Comparison of ENCODE assay signal across 29 cellular contexts in genomic region chr16:29256501-29256981, GRCh38.
A peak's percentile ranks its signal among the peaks of the same experiment; 100 is the strongest.
DNase-seq lines count a peak whose midpoint lies in the region; ATAC-seq and TF ChIP-seq lines count a peak whose summit lies in the region.
"Had no signal": no experiment of that assay in that cellular context is flagged by ENCODE, and none has a peak within 500 bp of the region (broad histone marks: within the 10 kb centered on the region; RNA-seq: fewer than 3 reads in every experiment).

No MANE protein-coding gene starts in this region.

- H3K36me3 ChIP-seq in naive thymus-derived CD4-positive, alpha-beta T cell (ENCODE audit: control insufficient read depth in 2 of 3, insufficient read depth in 3 of 3, low read length in 3 of 3) = no peaks in the 10 kb centered on the region
- H3K36me3 ChIP-seq: ascending aorta, cardiac muscle cell, upper lobe of right lung had no signal

- H3K9me3 ChIP-seq in naive thymus-derived CD4-positive, alpha-beta T cell (ENCODE audit: control insufficient read depth in 2 of 3, low read length in 3 of 3) = no peaks in the 10 kb centered on the region
- H3K9me3 ChIP-seq: ascending aorta, upper lobe of right lung had no signal

- no peak for TF ChIP-seq POLR2A in GM18505 (IDR thresholded peaks at IDR 0.05; ENCODE audit: borderline replicate concordance, extremely low read depth, insufficient read depth, insufficient read length)

- peaks cover 0 to 16% (median 3%) of the 10 kb centered on the region in 5 donors for H3K36me3 Mint-ChIP-seq in naive thymus-derived CD4-positive, alpha-beta T cell
- H3K36me3 Mint-ChIP-seq: activated CD8-positive, alpha-beta memory T cell treated with anti-CD3 and anti-CD28 coated beads, Interleukin-2, amount 10 ng/mL, durations not matched to agents 7 days and 5 days had no signal

- peak; percentile 21 for DNase-seq in activated effector memory CD4-positive, alpha-beta T cell treated with anti-CD3 and anti-CD28 coated beads, Interleukin-2, amount 50 U/mL, for 16 hours
- DNase-seq in activated effector memory CD4-positive, alpha-beta T cell treated with Interleukin-2 at 50 U/mL for 16 hours = no peak
- DNase-seq in cerebellar cortex (ENCODE audit: low spot score) (peak; percentile 22), NCI-H2227 (lab: John Stamatoyannopoulos, UW; ENCODE audit: unreplicated experiment) (no peak), Right ventricle myocardium inferior (ENCODE audit: missing footprints) (no peak), RKO (ENCODE audit: low spot score) (no peak)
- no peak for DNase-seq in naive thymus-derived CD4-positive, alpha-beta T cell
- DNase-seq: activated CD4-positive, CD25-positive, alpha-beta regulatory T cell; activated CD8-positive, alpha-beta memory T cell treated with anti-CD3 and anti-CD28 coated beads, Interleukin-2, amount 10 ng/mL, durations not matched to agents 7 days and 5 days; activated T-cell treated with anti-CD3 and anti-CD28 coated beads, Interleukin-2, amount 50 U/mL, for 4 hours; CD4-positive, alpha-beta memory T cell; effector memory CD8-positive, alpha-beta T cell; HCEC 1CT; Karpas-422; left ventricle myocardium superior; midbrain; naive B cell; NCI-H1417 treated with DMSO at 0.1 percent for 48 hours; NCI-H2107; NCI-H446 treated with DMSO at 0.1 percent for 48 hours; OCI-M1; small intestine; stimulated activated naive CD4-positive, alpha-beta T cell; upper lobe of right lung had no signal

- no peak overlapping the region for H3K27ac ChIP-seq in naive thymus-derived CD4-positive, alpha-beta T cell (ENCODE audit: low read depth, low read length)
- H3K27ac ChIP-seq: ascending aorta, cardiac muscle cell, HL-60, upper lobe of right lung had no signal

- H3K4me3 ChIP-seq in naive thymus-derived CD4-positive, alpha-beta T cell (ENCODE audit: low read length) = no peak overlapping the region
- H3K4me3 ChIP-seq: ascending aorta, cardiac muscle cell, upper lobe of right lung had no signal

- H3K27me3 Mint-ChIP-seq in naive thymus-derived CD4-positive, alpha-beta T cell = no peaks in the 10 kb centered on the region
- H3K27me3 Mint-ChIP-seq: activated CD8-positive, alpha-beta memory T cell treated with anti-CD3 and anti-CD28 coated beads, Interleukin-2, amount 10 ng/mL, durations not matched to agents 7 days and 5 days; CD4-positive, alpha-beta memory T cell; effector memory CD8-positive, alpha-beta T cell; naive B cell had no signal

- H3K27me3 ChIP-seq in naive thymus-derived CD4-positive, alpha-beta T cell (ENCODE audit: control insufficient read depth in 2 of 2, insufficient read depth in 2 of 2, low read length in 2 of 2) = no peaks in the 10 kb centered on the region
- H3K27me3 ChIP-seq: ascending aorta, cardiac muscle cell, upper lobe of right lung had no signal

- H3K27ac Mint-ChIP-seq in naive thymus-derived CD4-positive, alpha-beta T cell = peak overlapping the region in 5 of 9 donors; percentile 21 to 71 (median 65)
- H3K27ac Mint-ChIP-seq: activated CD8-positive, alpha-beta memory T cell treated with anti-CD3 and anti-CD28 coated beads, Interleukin-2, amount 10 ng/mL, durations not matched to agents 7 days and 5 days; effector memory CD8-positive, alpha-beta T cell; T-helper 1 cell treated with Interleukin-12 subunit alpha and Interleukin-12 subunit beta and Interleukin-4 antibody, amounts not matched to agents 30 μg/mL and 1 μg/mL, for 36 hours had no signal

- ATAC-seq in naive thymus-derived CD4-positive, alpha-beta T cell = no peak
- no peak for ATAC-seq in Right ventricle myocardium inferior
- no peak for ATAC-seq in GM18505 (IDR thresholded peaks at IDR 0.05; ENCODE audit: unreplicated experiment)
- ATAC-seq: activated CD8-positive, alpha-beta memory T cell treated with anti-CD3 and anti-CD28 coated beads, Interleukin-2, amount 10 ng/mL, durations not matched to agents 7 days and 5 days; activated T-cell treated with anti-CD3 and anti-CD28 coated beads, Interleukin-2, amount 50 U/mL, for 4 hours; effector memory CD8-positive, alpha-beta T cell; upper lobe of right lung had no signal

- H3K4me1 Mint-ChIP-seq in naive thymus-derived CD4-positive, alpha-beta T cell = peaks cover 0 to 26% (median 18%) of the 10 kb centered on the region in 7 donors
- H3K4me1 Mint-ChIP-seq: activated CD8-positive, alpha-beta memory T cell treated with anti-CD3 and anti-CD28 coated beads, Interleukin-2, amount 10 ng/mL, durations not matched to agents 7 days and 5 days; CD4-positive, alpha-beta memory T cell had no signal

- intact Hi-C loops in naive thymus-derived CD4-positive, alpha-beta T cell (cut with micrococcal nuclease) = no loop called here
- intact Hi-C loops in Right ventricle myocardium inferior (cut with DNase I) = loop anchor here (5.0 kb wide), 1 partner anchor 139 kb away; no protein-coding TSS in a partner anchor

- no peaks in the 10 kb centered on the region for H3K9me3 Mint-ChIP-seq in naive thymus-derived CD4-positive, alpha-beta T cell
- H3K9me3 Mint-ChIP-seq: activated T-cell treated with anti-CD3 and anti-CD28 coated beads, Interleukin-2, amount 50 U/mL, for 4 hours; CD4-positive, alpha-beta memory T cell; effector memory CD8-positive, alpha-beta T cell; naive B cell; T-helper 1 cell treated with Interleukin-12 subunit alpha and Interleukin-12 subunit beta and Interleukin-4 antibody, amounts not matched to agents 30 μg/mL and 1 μg/mL, for 36 hours had no signal

- CTCF ChIA-PET in naive thymus-derived CD4-positive, alpha-beta T cell (lab: Charles Lee) = interaction anchor here (1.1 kb wide), 1 partner anchor 141 kb away, joined by 4 read pairs; no protein-coding TSS in a partner anchor

- no peak overlapping the region for H3K4me3 Mint-ChIP-seq in naive thymus-derived CD4-positive, alpha-beta T cell
- H3K4me3 Mint-ChIP-seq: activated CD8-positive, alpha-beta memory T cell treated with anti-CD3 and anti-CD28 coated beads, Interleukin-2, amount 10 ng/mL, durations not matched to agents 7 days and 5 days; activated T-cell treated with anti-CD3 and anti-CD28 coated beads, Interleukin-2, amount 50 U/mL, for 4 hours; CD4-positive, alpha-beta memory T cell; effector memory CD8-positive, alpha-beta T cell; naive B cell; T-helper 1 cell treated with Interleukin-12 subunit alpha and Interleukin-12 subunit beta and Interleukin-4 antibody, amounts not matched to agents 30 μg/mL and 1 μg/mL, for 36 hours had no signal

- POLR2A ChIA-PET in naive thymus-derived CD4-positive, alpha-beta T cell (lab: Charles Lee) = no interaction called here

- H3K4me1 ChIP-seq in naive thymus-derived CD4-positive, alpha-beta T cell (ENCODE audit: control insufficient read depth in 2 of 2, insufficient read depth in 2 of 2, low read length in 2 of 2) = no peaks in the 10 kb centered on the region
- H3K4me1 ChIP-seq: upper lobe of right lung had no signal

Comparison
In these comparisons a context has a peak if more than half of its experiments do, and no peak if none do; other contexts are left out.
1. DNase-seq: peak in activated effector memory CD4-positive, alpha-beta T cell treated with anti-CD3 and anti-CD28 coated beads, Interleukin-2, amount 50 U/mL, for 16 hours (single experiment) and cerebellar cortex (single experiment); none in activated effector memory CD4-positive, alpha-beta T cell treated with Interleukin-2 at 50 U/mL for 16 hours (single experiment), naive thymus-derived CD4-positive, alpha-beta T cell (0 of 9), NCI-H2227 (single experiment), Right ventricle myocardium inferior (single experiment) and RKO (single experiment).